13 cellular contexts compared by ENCODE assay signal in the genomic region with DNA sequence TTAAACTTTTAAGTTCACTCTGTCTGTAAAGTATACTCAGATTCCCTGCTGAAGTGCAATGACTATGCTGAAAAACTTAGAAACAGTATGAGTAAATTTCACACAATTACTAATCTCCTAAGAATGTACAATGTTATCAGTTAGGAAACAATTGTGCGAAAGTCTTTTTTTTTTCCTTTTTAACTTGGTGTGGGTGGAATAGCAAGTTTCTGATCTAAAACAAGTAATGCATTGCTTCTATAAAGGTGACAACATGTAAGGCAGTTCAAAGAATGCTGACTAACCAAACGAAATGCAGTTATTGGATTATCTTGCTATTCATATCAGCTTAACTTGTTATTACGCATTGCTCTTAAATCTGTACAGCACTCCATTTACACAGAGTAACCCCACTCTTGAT. TPM values are rescaled to one million over a fixed set of nuclear protein-coding genes. Genes with fewer than 3 reads are reported as not detected.
A peak's percentile ranks its signal among the peaks of the same experiment; 100 is the strongest.
DNase-seq lines count a peak whose midpoint lies in the region; ATAC-seq, FAIRE-seq and TF ChIP-seq lines count a peak whose summit lies in the region.
"Had no signal": no experiment of that assay in that cellular context is flagged by ENCODE, and none has a peak within 500 bp of the region (broad histone marks: within the 10 kb centered on the region; RNA-seq: fewer than 3 reads in every experiment).

No MANE protein-coding gene starts in this region.

- SMC1A ChIA-PET in GM12878 (lab: Charles Lee; ENCODE audit: uncharacterized antibody, unreplicated experiment), result interaction anchor here (0.8 to 1.3 kb wide), 6 partner anchors 11 to 352 kb away, joined by 3 to 5 read pairs (median 3); no protein-coding TSS in a partner anchor

- CTCF ChIA-PET in BJ (lab: Yijun Ruan, JAX) (interaction anchor here (0.7 to 0.9 kb wide), 2 partner anchors 11 to 170 kb away, joined by 3 read pairs; no protein-coding TSS in a partner anchor), GM12878 (lab: Yijun Ruan, JAX) (no interaction called here)

- H3K4me3 ChIP-seq in BJ (ENCODE audit: low read depth, low read length), result no peak overlapping the region
- no peak overlapping the region for H3K4me3 ChIP-seq in GM12878
- H3K4me3 ChIP-seq in mesodermal cell (ENCODE audit: extremely low read depth, insufficient read depth, low read length, poor library complexity, severe bottlenecking), result no peak overlapping the region
- H3K4me3 ChIP-seq: HAP-1, psoas muscle had no signal

- H3K4me1 ChIP-seq in GM12878 (ENCODE audit: control insufficient read depth, insufficient read depth, low read length) (peaks cover 5% of the 10 kb centered on the region; the same call in 1 of the 2 replicates), mesodermal cell (ENCODE audit: control insufficient read depth, insufficient read depth, low read length, poor library complexity, severe bottlenecking) (peaks cover 6% of the 10 kb centered on the region)
- H3K4me1 ChIP-seq: HAP-1, psoas muscle had no signal

- no peaks in the 10 kb centered on the region for H3K79me2 ChIP-seq in GM12878 (ENCODE audit: control insufficient read depth, insufficient read depth, low read length)

- H4K20me1 ChIP-seq in GM12878 (ENCODE audit: control insufficient read depth, insufficient read depth), result no peaks in the 10 kb centered on the region

- DNase-seq in BJ (ENCODE audit: low read depth), result peak; percentile 52
- DNase-seq in HS-27A (ENCODE audit: low read depth), result peak; percentile 42
- no peak for DNase-seq in GM12878 (ENCODE audit: low read depth, low spot score)
- no peak for DNase-seq in stimulated activated CD4-positive, alpha-beta T cell treated with anti-CD3 and anti-CD28 coated beads, Interleukin-4, amount 100 ng/mL, for 24 hours
- DNase-seq in NCI-H526 (lab: John Stamatoyannopoulos, UW), result no peak
- DNase-seq in NCI-H524 treated with DMSO at 0.1 percent for 48 hours (lab: John Stamatoyannopoulos, UW), result no peak
- DNase-seq: DMS 273 treated with DMSO at 0.1 percent for 48 hours; effector memory CD4-positive, alpha-beta T cell; psoas muscle; T-cell had no signal

- POLR2A ChIA-PET in BJ (lab: Charles Lee), result no interaction called here
- POLR2A ChIA-PET in GM12878 (lab: Charles Lee), result interaction anchor here (0.6 to 1.1 kb wide), 2 partner anchors 16 to 190 kb away, joined by 3 to 6 read pairs; no protein-coding TSS in a partner anchor

- H2AFZ ChIP-seq in GM12878 (ENCODE audit: control insufficient read depth, low read depth, low read length), result no peak overlapping the region

- BruUV-seq in GM12878 (replicated peaks; lab: Mats Ljungman, UMichigan), result no TSS peak

- no peak for TF ChIP-seq POLR2A in GM12878 (IDR thresholded peaks at IDR 0.05; ENCODE audit: low read depth, low read length)

- ATAC-seq in GM12878 (peak; percentile 37), HG03108 (IDR thresholded peaks at IDR 0.05; ENCODE audit: unreplicated experiment) (no peak)
- ATAC-seq: psoas muscle, T-cell had no signal

- H3K9ac ChIP-seq in GM12878 (ENCODE audit: control insufficient read depth, insufficient read depth, low read length), result no peak overlapping the region

- H3K4me2 ChIP-seq in GM12878 (ENCODE audit: control insufficient read depth, insufficient read depth), result no peak overlapping the region

- no peak for FAIRE-seq in GM12878 (lab: Jason Lieb, UNC)

- TF ChIP-seq RAD21 in GM12878 (IDR thresholded peaks at IDR 0.05; ENCODE audit: insufficient read depth, low read depth, low read length), result no peak

- intact Hi-C loops in GM12878 (cut with micrococcal nuclease; ENCODE audit: unreplicated experiment), result no loop called here

- H3K36me3 ChIP-seq in BJ (ENCODE audit: control insufficient read depth, insufficient read depth, low read length) (no peaks in the 10 kb centered on the region), GM12878 (ENCODE audit: control insufficient read depth in 2 of 2, insufficient read depth in 2 of 2, low read length in 1 of 2) (peaks cover 2 to 11% of the 10 kb centered on the region in 2 experiments; a peak in 3 of 4 replicates), mesodermal cell (ENCODE audit: control insufficient read depth, insufficient read depth, low read length) (peaks cover 17% of the 10 kb centered on the region)

- 54% methylated on average over 3 of the region's 3 CpGs for WGBS in GM12878 (ENCODE audit: insufficient coverage, insufficient replicate concordance, low lambda C conversion rate, missing lambda C conversion rate)
- WGBS in mesodermal cell (ENCODE audit: insufficient coverage in 2 of 2), 2 experiments, result 92 to 100% methylated on average over 2 of the region's 3 CpGs

- RAD21 ChIA-PET in GM12878 (lab: Charles Lee; ENCODE audit: unreplicated experiment), result interaction anchor here (0.6 to 1.1 kb wide), 4 partner anchors 17 to 31 kb away, joined by 3 to 4 read pairs (median 3); no protein-coding TSS in a partner anchor

- H3K27ac ChIP-seq in GM12878 (ENCODE audit: control insufficient read depth, insufficient read depth), result no peak overlapping the region
- peak overlapping the region; percentile 19 for H3K27ac ChIP-seq in mesodermal cell (ENCODE audit: low read depth, low read length, severe bottlenecking)
- H3K27ac ChIP-seq: psoas muscle had no signal

- no peak for TF ChIP-seq EP300 in GM12878 (IDR thresholded peaks at IDR 0.05; ENCODE audit: borderline replicate concordance in 1 of 2, control insufficient read depth in 1 of 2, low read depth in 2 of 2, low read length in 2 of 2)

- no peak for TF ChIP-seq CTCF in BJ (IDR thresholded peaks at IDR 0.05; ENCODE audit: insufficient read depth, low read depth, low read length)
- TF ChIP-seq CTCF in GM12878 (IDR thresholded peaks at IDR 0.05 in 2 of 3, conservative IDR thresholded peaks at IDR 0.05 in 1 of 3; ENCODE audit: control insufficient read depth in 2 of 3, extremely low read depth in 1 of 3, insufficient read depth in 1 of 3, low read depth in 3 of 3, low read length in 3 of 3), result no peak

- in situ Hi-C loops in GM12878 (cut with MboI), result no loop called here

- no peaks in the 10 kb centered on the region for H3K27me3 ChIP-seq in BJ (ENCODE audit: control insufficient read depth, insufficient read depth, low read length)
- H3K27me3 ChIP-seq in GM12878 (replicated peaks in 1 of 2; ENCODE audit: control insufficient read depth in 2 of 2, insufficient read depth in 2 of 2, low read length in 1 of 2), result no peaks in the 10 kb centered on the region

- no peaks in the 10 kb centered on the region; the same call in 2 of the 3 replicates for H3K9me3 ChIP-seq in GM12878 (replicated peaks; ENCODE audit: control insufficient read depth, insufficient read depth, low read length)
- H3K9me3 ChIP-seq in mesodermal cell (ENCODE audit: control insufficient read depth, low read length), result no peaks in the 10 kb centered on the region
- H3K9me3 ChIP-seq: HAP-1, psoas muscle had no signal

TF ChIP-seq in GM12878, 131 proteins besides CTCF, POLR2A, EP300 and RAD21 (continues in another document):
- TF ChIP-seq SREBF1 (IDR thresholded peaks at IDR 0.05; ENCODE audit: low read length), result no peak
- peak; percentile 76; the same call in 1 of the 2 replicates for TF ChIP-seq FOXM1 (IDR thresholded peaks at IDR 0.05; ENCODE audit: low read depth, low read length)
- 0 out of 2 replicates have a peak, but pooled peaks have one; percentile 17 for TF ChIP-seq GABPA (IDR thresholded peaks at IDR 0.05; ENCODE audit: low read depth)
- peak; percentile 36; the same call in 1 of the 2 replicates for TF ChIP-seq RUNX3 (IDR thresholded peaks at IDR 0.05; ENCODE audit: low read length)
- no peak for TF ChIP-seq ZNF207 (IDR thresholded peaks at IDR 0.05; ENCODE audit: borderline replicate concordance)
- TF ChIP-seq MEF2A (IDR thresholded peaks at IDR 0.05; ENCODE audit: insufficient read depth, low read depth, low read length), result peak; percentile 75; the same call in 1 of the 2 replicates
- no peak for TF ChIP-seq ZNF622 (IDR thresholded peaks at IDR 0.05)
- TF ChIP-seq TCF7 (IDR thresholded peaks at IDR 0.05; ENCODE audit: borderline replicate concordance), result peak; percentile 53; the same call in 1 of the 2 replicates
- TF ChIP-seq NR2C2 (IDR thresholded peaks at IDR 0.05; ENCODE audit: borderline replicate concordance, control insufficient read depth, insufficient read length, low read depth), result no peak
- TF ChIP-seq DPF2 (IDR thresholded peaks at IDR 0.05), result no peak
- TF ChIP-seq, protein P1, sequence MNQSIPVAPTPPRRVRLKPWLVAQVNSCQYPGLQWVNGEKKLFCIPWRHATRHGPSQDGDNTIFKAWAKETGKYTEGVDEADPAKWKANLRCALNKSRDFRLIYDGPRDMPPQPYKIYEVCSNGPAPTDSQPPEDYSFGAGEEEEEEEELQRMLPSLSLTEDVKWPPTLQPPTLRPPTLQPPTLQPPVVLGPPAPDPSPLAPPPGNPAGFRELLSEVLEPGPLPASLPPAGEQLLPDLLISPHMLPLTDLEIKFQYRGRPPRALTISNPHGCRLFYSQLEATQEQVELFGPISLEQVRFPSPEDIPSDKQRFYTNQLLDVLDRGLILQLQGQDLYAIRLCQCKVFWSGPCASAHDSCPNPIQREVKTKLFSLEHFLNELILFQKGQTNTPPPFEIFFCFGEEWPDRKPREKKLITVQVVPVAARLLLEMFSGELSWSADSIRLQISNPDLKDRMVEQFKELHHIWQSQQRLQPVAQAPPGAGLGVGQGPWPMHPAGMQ (IDR thresholded peaks at IDR 0.05; ENCODE audit: borderline replicate concordance), result no peak
- peak; percentile 83 for TF ChIP-seq JUNB (IDR thresholded peaks at IDR 0.05)
- 0 out of 2 replicates have a peak, but pooled peaks have one; percentile 29 for TF ChIP-seq PML (IDR thresholded peaks at IDR 0.05; ENCODE audit: low read length)

RNA-seq across cellular contexts. Expression of gene SLC12A8, which starts 19.3 kb away (rescaled TPM):
- 6.3 and 8.4 TPM in 2 replicates for polyA plus RNA-seq in BJ (2011; rRNA removed)
- 5.9 and 6.0 TPM in 2 replicates for polyA minus RNA-seq in BJ (2011; rRNA and poly(A)+ RNA removed)
- total RNA-seq in GM12878 (2013; cell fraction: nucleolus; rRNA removed), result 14.9 and 17.1 TPM in 2 replicates
- total RNA-seq in GM12878 (2014; rRNA removed), result 61.1 and 71.6 TPM in 2 replicates
- 51.1 and 54.0 TPM in 2 replicates for total RNA-seq in GM12878 (2014; rRNA removed; fragmentation: Illumina TruSeq; extraction: Trizol)
- total RNA-seq in GM12878 (2021), result 58.3 and 61.4 TPM in 2 replicates
- polyA plus RNA-seq in GM12878 (2011; ENCODE audit: low read depth), result 50.0 TPM
- polyA plus RNA-seq in GM12878 (2011; rRNA removed), result 0.97 and 2.5 TPM in 2 replicates
- 2.2 and 2.6 TPM in 2 replicates for polyA plus RNA-seq in GM12878 (2011; cell fraction: cytosol; rRNA removed)
- 2.5 and 2.6 TPM in 2 replicates for polyA plus RNA-seq in GM12878 (2011; cell fraction: nucleus; rRNA removed)
- 58.3 and 69.9 TPM in 2 replicates for polyA plus RNA-seq in GM12878 (2012)
- 59.1 and 62.6 TPM in 2 replicates for polyA plus RNA-seq in GM12878 (2014; fragmentation: Illumina TruSeq; extraction: Trizol)
- polyA plus RNA-seq in GM12878 (2014; fragmentation: Nextera tagmentation; extraction: Ambion mirVana), result 10 to 100 TPM; 39.8 to 46.1 TPM
- 65.8 and 70.5 TPM in 2 replicates for polyA plus RNA-seq in GM12878 (2014; rRNA removed)
- 10 to 100 TPM; 40.4 to 44.2 TPM for polyA plus RNA-seq in GM12878 (2016; fragmentation: Nextera tagmentation; extraction: Ambion mirVana)
- 2.0 and 2.6 TPM in 2 replicates for polyA minus RNA-seq in GM12878 (2011; rRNA and poly(A)+ RNA removed)
- polyA minus RNA-seq in GM12878 (2011; cell fraction: cytosol; rRNA and poly(A)+ RNA removed), result 1.5 and 1.6 TPM in 2 replicates
- polyA minus RNA-seq in GM12878 (2011; cell fraction: nucleus; rRNA and poly(A)+ RNA removed), result 2.2 and 5.4 TPM in 2 replicates
- 10.2 TPM for polyA plus RNA-seq in mesodermal cell (2013, experiment 1 of 2)
- 7.3 TPM for polyA plus RNA-seq in mesodermal cell (2013, experiment 2 of 2)

Comparison
In these comparisons a context has a peak if more than half of its experiments do, and no peak if none do; other contexts are left out.
1. DNase-seq: peak in BJ (single experiment) and HS-27A (single experiment); none in GM12878 (single experiment), stimulated activated CD4-positive, alpha-beta T cell treated with anti-CD3 and anti-CD28 coated beads, Interleukin-4, amount 100 ng/mL, for 24 hours (single experiment), NCI-H526 (0 of 2) and NCI-H524 treated with DMSO at 0.1 percent for 48 hours (single experiment).